In the genomic region with DNA sequence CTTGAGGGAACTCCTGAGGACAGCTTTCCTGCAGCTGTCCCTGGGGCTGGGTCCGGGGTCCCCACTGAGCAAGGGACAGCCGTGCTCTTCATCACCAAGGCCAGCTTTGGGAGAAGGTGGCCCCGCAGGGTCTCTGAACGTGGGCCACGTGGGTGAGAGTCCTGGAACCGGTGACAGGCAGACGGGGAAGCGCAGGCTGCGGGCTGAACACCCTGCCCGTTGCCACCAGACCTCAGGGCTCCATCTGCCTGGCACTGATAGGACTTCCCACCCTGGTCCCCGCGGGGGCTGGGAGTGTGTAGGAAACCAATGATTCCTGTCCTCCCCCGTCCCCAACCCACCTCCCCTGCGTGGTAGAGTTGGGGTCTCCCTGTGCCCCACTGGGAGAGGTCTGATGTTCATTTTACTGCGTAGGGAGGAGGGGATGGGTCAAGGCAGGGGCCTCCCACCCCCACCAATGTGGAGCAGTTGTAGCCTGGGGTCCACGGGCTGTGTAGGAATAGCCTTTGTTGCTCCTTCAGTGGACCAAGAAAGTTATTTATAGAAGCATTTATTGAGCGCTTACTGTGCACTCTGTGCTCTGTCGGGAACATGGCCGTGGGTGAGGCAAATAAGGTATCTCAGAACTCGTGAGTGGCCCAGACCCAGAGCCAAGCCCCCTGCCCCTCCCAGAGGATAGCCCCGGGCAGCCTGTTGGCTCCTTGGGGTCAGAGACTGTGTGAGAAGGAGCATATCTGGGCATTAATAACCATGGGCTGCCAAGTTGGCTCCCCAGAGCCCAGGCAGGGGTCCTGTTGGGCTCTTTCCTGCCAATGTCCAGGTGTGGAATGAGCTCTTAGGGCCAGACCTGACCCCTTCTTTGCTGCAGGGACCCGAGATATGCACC, we compare ENCODE assay signal across 15 cellular contexts. TPM values are rescaled to one million over a fixed set of nuclear protein-coding genes. Genes with fewer than 3 reads are reported as not detected.
DNase-seq lines count a peak whose midpoint lies in the region; ATAC-seq and TF ChIP-seq lines count a peak whose summit lies in the region.
"Had no signal": no experiment of that assay in that cellular context is flagged by ENCODE, and none has a peak within 500 bp of the region (broad histone marks: within the 10 kb centered on the region; RNA-seq: fewer than 3 reads in every experiment).

No MANE protein-coding gene starts in this region.

- peaks cover 15% of the 10 kb centered on the region for H3K4me1 Mint-ChIP-seq in activated T-cell treated with anti-CD3 and anti-CD28 coated beads, Interleukin-2, amount 50 U/mL, for 24 hours (ENCODE audit: low read depth)
- H3K4me1 Mint-ChIP-seq in chondrocyte (ENCODE audit: low read depth) = peaks cover 64% of the 10 kb centered on the region

- no peaks in the 10 kb centered on the region for H3K9me3 ChIP-seq in mucosa of stomach (ENCODE audit: control insufficient read depth, low read length)
- H3K9me3 ChIP-seq in thoracic aorta = no peaks in the 10 kb centered on the region

- DNase-seq in activated T-cell treated with anti-CD3 and anti-CD28 coated beads, Interleukin-2, amount 50 U/mL, for 24 hours = no peak
- DNase-seq in activated T-cell treated with anti-CD3 and anti-CD28 coated beads, Interleukin-2, amount 50 U/mL, for 48 hours = no peak
- DNase-seq in chondrocyte (ENCODE audit: low spot score) (no peak), thoracic aorta (ENCODE audit: low spot score) (no peak), ecto neural progenitor cell (ENCODE audit: low spot score) (no peak)
- DNase-seq: activated CD8-positive, alpha-beta memory T cell treated with anti-CD3 and anti-CD28 coated beads, Interleukin-2, amount 50 U/mL, for 48 hours; DND-41; NCI-H2171 treated with DMSO at 0.1 percent for 48 hours had no signal

- no peaks in the 10 kb centered on the region for H3K9me3 Mint-ChIP-seq in activated T-cell treated with anti-CD3 and anti-CD28 coated beads, Interleukin-2, amount 50 U/mL, for 24 hours
- no peaks in the 10 kb centered on the region for H3K9me3 Mint-ChIP-seq in chondrocyte (ENCODE audit: low read depth)
- H3K9me3 Mint-ChIP-seq: neural progenitor cell had no signal

- peaks cover 32% of the 10 kb centered on the region for H3K27me3 Mint-ChIP-seq in activated T-cell treated with anti-CD3 and anti-CD28 coated beads, Interleukin-2, amount 50 U/mL, for 24 hours
- H3K27me3 Mint-ChIP-seq in chondrocyte (ENCODE audit: low read depth) = no peaks in the 10 kb centered on the region

- H3K36me3 ChIP-seq in mucosa of stomach (ENCODE audit: control insufficient read depth, insufficient read depth, low read length) = no peaks in the 10 kb centered on the region
- no peaks in the 10 kb centered on the region for H3K36me3 ChIP-seq in thoracic aorta
- H3K36me3 ChIP-seq: neural progenitor cell had no signal

- H3K4me3 Mint-ChIP-seq in activated T-cell treated with anti-CD3 and anti-CD28 coated beads, Interleukin-2, amount 50 U/mL, for 24 hours = peak overlapping the region; percentile 63
- H3K4me3 Mint-ChIP-seq in chondrocyte (ENCODE audit: unreplicated experiment) = peak overlapping the region; percentile 83

- H3K9ac ChIP-seq in mucosa of stomach (ENCODE audit: low read length) = peak overlapping the region; percentile 12
- H3K9ac ChIP-seq: neural progenitor cell had no signal

- no peaks in the 10 kb centered on the region for H3K36me3 Mint-ChIP-seq in activated T-cell treated with anti-CD3 and anti-CD28 coated beads, Interleukin-2, amount 50 U/mL, for 24 hours (ENCODE audit: low read depth)
- H3K36me3 Mint-ChIP-seq in chondrocyte (ENCODE audit: low read depth) = no peaks in the 10 kb centered on the region
- H3K36me3 Mint-ChIP-seq: neural progenitor cell had no signal

- H3K27ac ChIP-seq in thoracic aorta = no peak overlapping the region
- H3K27ac ChIP-seq: neural progenitor cell, VCaP had no signal

- H3K4me1 ChIP-seq in mucosa of stomach (ENCODE audit: control insufficient read depth, insufficient read depth, low read length) (peaks cover 63% of the 10 kb centered on the region), thoracic aorta (ENCODE audit: control insufficient read depth in 1 of 2, low read depth in 2 of 2) (peaks cover 0 to 11% of the 10 kb centered on the region in 2 donors)

- H3K4me3 ChIP-seq in mucosa of stomach (ENCODE audit: low read length) (no peak overlapping the region), thoracic aorta (peak overlapping the region; percentile 52)
- H3K4me3 ChIP-seq: neural progenitor cell had no signal

- no peak for ATAC-seq in thoracic aorta (ENCODE audit: insufficient number of reproducible peaks, low FRiP score, low read depth)
- ATAC-seq in GM21528 (IDR thresholded peaks at IDR 0.05; ENCODE audit: low FRiP score, unreplicated experiment) = no peak
- ATAC-seq in HG02678 (IDR thresholded peaks at IDR 0.05; ENCODE audit: unreplicated experiment) = no peak

- TF ChIP-seq CTCF in chondrocyte (IDR thresholded peaks at IDR 0.05) (no peak), thoracic aorta (IDR thresholded peaks at IDR 0.05) (no peak)

- peaks cover 10% of the 10 kb centered on the region for H3K27me3 ChIP-seq in mucosa of stomach (ENCODE audit: control insufficient read depth, insufficient read depth, low read length)
- H3K27me3 ChIP-seq in thoracic aorta (replicated peaks; ENCODE audit: insufficient read depth) = no peaks in the 10 kb centered on the region
- H3K27me3 ChIP-seq: neural progenitor cell had no signal

- no peak overlapping the region for H3K27ac Mint-ChIP-seq in activated T-cell treated with anti-CD3 and anti-CD28 coated beads, Interleukin-2, amount 50 U/mL, for 24 hours
- no peak overlapping the region for H3K27ac Mint-ChIP-seq in chondrocyte (ENCODE audit: unreplicated experiment)

RNA-seq across cellular contexts. Expression of a gene that starts 1.3 kb away (rescaled TPM):
- total RNA-seq in chondrocyte (16.8 to 57.8 TPM (median 56.3 TPM) in 3 replicates), thoracic aorta (10 to 100 TPM in 1 of 2 donors, 1 to 10 TPM in 1; 5.4 to 79.1 TPM)

RNA-seq across cellular contexts. Expression of a gene that starts 38.3 kb away (rescaled TPM):
- total RNA-seq in chondrocyte (not detected in 3 replicates), thoracic aorta (1 to 10 TPM in 1 of 2 donors, under 1 TPM in 1; 0.41 to 5.1 TPM)
- total RNA-seq: A172, fibroblast of lung had no signal
